Comparison of ENCODE assay signal across 8 cellular contexts in the genomic region with DNA sequence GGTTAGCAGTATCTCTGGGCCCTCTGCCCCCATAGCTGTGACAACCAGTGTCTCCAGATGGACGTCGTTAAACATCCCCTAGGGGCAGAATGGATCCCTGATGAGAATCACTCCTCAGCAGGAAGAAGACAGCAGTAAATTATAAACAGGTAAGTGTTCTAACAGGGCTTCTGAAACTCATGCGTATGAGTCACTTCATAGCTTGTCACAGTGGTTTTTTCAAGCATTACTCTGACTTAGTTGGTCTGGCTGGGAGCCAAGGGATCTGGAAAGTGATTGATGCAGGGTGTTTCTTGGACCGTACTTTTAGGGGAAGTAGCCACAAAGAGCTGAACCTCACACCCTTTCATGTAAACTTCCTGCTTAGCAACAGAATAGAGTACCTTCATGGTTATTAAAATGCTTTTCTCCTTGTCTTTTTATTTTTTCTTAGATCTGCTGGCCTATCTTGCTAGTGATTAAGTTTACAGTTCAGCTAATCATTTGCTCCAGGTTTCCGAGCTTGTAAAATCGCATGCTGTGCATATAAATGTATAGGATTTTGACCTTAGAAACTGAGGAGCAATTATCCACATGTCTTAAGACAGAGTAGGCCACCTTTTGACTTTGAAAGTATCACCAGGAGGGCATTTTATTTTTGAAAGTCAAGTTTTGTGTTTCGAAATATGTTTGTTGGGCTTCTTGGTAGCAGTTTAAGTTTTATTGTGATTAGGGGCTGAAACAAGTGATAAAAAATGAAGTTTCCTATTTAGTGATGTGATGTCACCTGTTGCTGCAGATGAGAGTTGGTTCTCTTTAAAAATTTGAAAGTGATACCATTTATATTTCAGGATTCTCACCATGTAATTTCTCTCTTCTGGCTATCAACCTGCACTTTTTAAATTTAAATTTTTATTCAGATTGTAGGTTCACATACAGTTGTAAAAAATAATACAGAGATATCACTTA.
A peak's percentile ranks its signal among the peaks of the same experiment; 100 is the strongest.
DNase-seq lines count a peak whose midpoint lies in the region; ATAC-seq and TF ChIP-seq lines count a peak whose summit lies in the region.

No MANE protein-coding gene starts in this region.

- no peak for TF ChIP-seq CTCF in osteocyte (IDR thresholded peaks at IDR 0.05)

- H3K36me3 Mint-ChIP-seq in activated naive CD8-positive, alpha-beta T cell treated with anti-CD3 and anti-CD28 coated beads, Interleukin-2, amount 10 ng/mL, durations not matched to agents 7 days and 5 days = no peaks in the 10 kb centered on the region
- no peaks in the 10 kb centered on the region for H3K36me3 Mint-ChIP-seq in osteocyte (ENCODE audit: unreplicated experiment)

- H3K4me3 Mint-ChIP-seq in activated naive CD8-positive, alpha-beta T cell treated with anti-CD3 and anti-CD28 coated beads, Interleukin-2, amount 10 ng/mL, durations not matched to agents 7 days and 5 days = peak overlapping the region; percentile 22
- no peak overlapping the region for H3K4me3 Mint-ChIP-seq in osteocyte (ENCODE audit: unreplicated experiment)

- H3K27me3 Mint-ChIP-seq in activated naive CD8-positive, alpha-beta T cell treated with anti-CD3 and anti-CD28 coated beads, Interleukin-2, amount 10 ng/mL, durations not matched to agents 7 days and 5 days = peaks cover 10% of the 10 kb centered on the region
- H3K27me3 Mint-ChIP-seq in osteocyte (ENCODE audit: unreplicated experiment) = no peaks in the 10 kb centered on the region

- peaks cover 11% of the 10 kb centered on the region for H3K4me1 Mint-ChIP-seq in activated naive CD8-positive, alpha-beta T cell treated with anti-CD3 and anti-CD28 coated beads, Interleukin-2, amount 10 ng/mL, durations not matched to agents 7 days and 5 days
- H3K4me1 Mint-ChIP-seq in osteocyte (ENCODE audit: unreplicated experiment) = peaks cover 20% of the 10 kb centered on the region

- peak; percentile 26 for DNase-seq in CD1c-positive myeloid dendritic cell (ENCODE audit: extremely low spot score)
- DNase-seq in NCI-H446 treated with DMSO at 0.1 percent for 48 hours (lab: John Stamatoyannopoulos, UW) = peak; percentile 23
- peak; percentile 34 for DNase-seq in activated naive CD8-positive, alpha-beta T cell treated with anti-CD3 and anti-CD28 coated beads, Interleukin-2, amount 10 ng/mL, durations not matched to agents 7 days and 5 days
- peak; percentile 14 for DNase-seq in hepatic stellate cell (ENCODE audit: low spot score)
- peak; percentile 26 to 27 for DNase-seq in stimulated activated CD4-positive, alpha-beta T cell treated with anti-CD3 and anti-CD28 coated beads, Interleukin-15, amount 100 ng/mL, for 48 hours (ENCODE audit: low read depth in 2 of 2)
- no peak for DNase-seq in osteocyte (ENCODE audit: extremely low spot score, unreplicated experiment)

- ATAC-seq in GM18520 (IDR thresholded peaks at IDR 0.05; ENCODE audit: unreplicated experiment) (peak; percentile 94), HG02938 (IDR thresholded peaks at IDR 0.05; ENCODE audit: unreplicated experiment) (peak; percentile 95)
- peak; percentile 95 for ATAC-seq in activated naive CD8-positive, alpha-beta T cell treated with anti-CD3 and anti-CD28 coated beads, Interleukin-2, amount 10 ng/mL, durations not matched to agents 7 days and 5 days (ENCODE audit: low read depth)

- peak overlapping the region; percentile 74 for H3K27ac Mint-ChIP-seq in activated naive CD8-positive, alpha-beta T cell treated with anti-CD3 and anti-CD28 coated beads, Interleukin-2, amount 10 ng/mL, durations not matched to agents 7 days and 5 days
- H3K27ac Mint-ChIP-seq in osteocyte (ENCODE audit: unreplicated experiment) = no peak overlapping the region

- peaks cover 4% of the 10 kb centered on the region for H3K9me3 Mint-ChIP-seq in activated naive CD8-positive, alpha-beta T cell treated with anti-CD3 and anti-CD28 coated beads, Interleukin-2, amount 10 ng/mL, durations not matched to agents 7 days and 5 days
- H3K9me3 Mint-ChIP-seq in osteocyte (ENCODE audit: unreplicated experiment) = no peaks in the 10 kb centered on the region

- POLR2A ChIA-PET in activated naive CD8-positive, alpha-beta T cell treated with anti-CD3 and anti-CD28 coated beads, Interleukin-2, amount 10 ng/mL, durations not matched to agents 7 days and 5 days (lab: Charles Lee) = no interaction called here
